ENCODE assay signal across 14 cellular contexts in genomic region chr4:8703857-8704495, GRCh38.
"Had no signal": no experiment of that assay in that cellular context is flagged by ENCODE, and none has a peak within 500 bp of the region (broad histone marks: within the 10 kb centered on the region; RNA-seq: fewer than 3 reads in every experiment).

No MANE protein-coding gene starts in this region.

- H3K9me3 Mint-ChIP-seq: activated T-helper 2 cell treated with anti-CD3 and anti-CD28 coated beads, Interferon-gamma antibody, Interleukin-2, Interleukin-4, amounts not matched to agents 10 μg/mL and 5 μg/mL and 100 μg/mL, durations not matched to agents 14 hours and 24 hours and 36 hours; stimulated activated effector memory CD8-positive, alpha-beta T cell treated with anti-CD3 and anti-CD28 coated beads, Interleukin-12 subunit alpha, Interleukin-12 subunit beta, amount 100 ng/mL, for 72 hours had no signal

- H3K27ac Mint-ChIP-seq: activated CD8-positive, alpha-beta T cell treated with anti-CD3 and anti-CD28 coated beads, Interleukin-2, amount 10 ng/mL, durations not matched to agents 7 days and 5 days; activated naive CD8-positive, alpha-beta T cell; activated T-helper 2 cell treated with anti-CD3 and anti-CD28 coated beads, Interferon-gamma antibody, Interleukin-2, Interleukin-4, amounts not matched to agents 10 μg/mL and 5 μg/mL and 100 μg/mL, durations not matched to agents 14 hours and 24 hours and 36 hours; stimulated activated effector memory CD8-positive, alpha-beta T cell treated with anti-CD3 and anti-CD28 coated beads, Interleukin-12 subunit alpha, Interleukin-12 subunit beta, amount 100 ng/mL, for 72 hours had no signal

- H3K4me3 Mint-ChIP-seq: activated CD8-positive, alpha-beta T cell treated with anti-CD3 and anti-CD28 coated beads, Interleukin-2, amount 10 ng/mL, durations not matched to agents 7 days and 5 days; activated naive CD8-positive, alpha-beta T cell; stimulated activated effector memory CD8-positive, alpha-beta T cell treated with anti-CD3 and anti-CD28 coated beads, Interleukin-12 subunit alpha, Interleukin-12 subunit beta, amount 100 ng/mL, for 72 hours had no signal

- H3K27ac ChIP-seq: dorsolateral prefrontal cortex, esophagus squamous epithelium, pancreas, SJCRH30 had no signal

- DNase-seq: activated CD8-positive, alpha-beta T cell treated with anti-CD3 and anti-CD28 coated beads, Interleukin-2, amount 10 ng/mL, durations not matched to agents 7 days and 5 days; esophagus squamous epithelium; foreskin fibroblast; mesendoderm; retina; SJCRH30; small intestine; T-helper 9 cell; trophoblast cell had no signal

- H3K36me3 ChIP-seq: esophagus squamous epithelium, pancreas, SJCRH30 had no signal

- H3K4me1 ChIP-seq: pancreas, SJCRH30 had no signal

- ATAC-seq: activated CD8-positive, alpha-beta T cell treated with anti-CD3 and anti-CD28 coated beads, Interleukin-2, amount 10 ng/mL, durations not matched to agents 7 days and 5 days; pancreas; stimulated activated effector memory CD8-positive, alpha-beta T cell treated with anti-CD3 and anti-CD28 coated beads, Interleukin-12 subunit alpha, Interleukin-12 subunit beta, amount 100 ng/mL, for 72 hours had no signal

- H3K4me3 ChIP-seq: dorsolateral prefrontal cortex, esophagus squamous epithelium, pancreas, SJCRH30 had no signal

- H3K4me1 Mint-ChIP-seq: stimulated activated effector memory CD8-positive, alpha-beta T cell treated with anti-CD3 and anti-CD28 coated beads, Interleukin-12 subunit alpha, Interleukin-12 subunit beta, amount 100 ng/mL, for 72 hours had no signal

- H3K9me3 ChIP-seq: esophagus squamous epithelium, pancreas, SJCRH30 had no signal

- H3K36me3 Mint-ChIP-seq: activated naive CD8-positive, alpha-beta T cell; stimulated activated effector memory CD8-positive, alpha-beta T cell treated with anti-CD3 and anti-CD28 coated beads, Interleukin-12 subunit alpha, Interleukin-12 subunit beta, amount 100 ng/mL, for 72 hours had no signal
